ENCODE assay signal across 6 cellular contexts in genomic region chr1:153536618-153537375, GRCh38. TPM values are rescaled to one million over a fixed set of nuclear protein-coding genes. Genes with fewer than 3 reads are reported as not detected.
A peak's percentile ranks its signal among the peaks of the same experiment; 100 is the strongest.
DNase-seq lines count a peak whose midpoint lies in the region; ATAC-seq and TF ChIP-seq lines count a peak whose summit lies in the region.

No MANE protein-coding gene starts in this region.

- CTCF ChIA-PET in activated CD8-positive, alpha-beta T cell treated with anti-CD3 and anti-CD28 coated beads for 36 hours (lab: Charles Lee), result interaction anchor here (1.3 to 2.5 kb wide), 4 partner anchors 30 to 97 kb away, joined by 3 to 8 read pairs (median 4); partner anchors contain the start of gene CHTOP

- DNase-seq in CD14-positive monocyte (ENCODE audit: low spot score) (no peak), lower leg skin (ENCODE audit: low spot score in 2 of 2) (peak; percentile 62 to 90), HuH-7 (ENCODE audit: low spot score) (no peak), NCI-H82 (lab: John Stamatoyannopoulos, UW) (no peak)
- no peak for DNase-seq in activated CD8-positive, alpha-beta T cell treated with anti-CD3 and anti-CD28 coated beads for 36 hours
- no peak for DNase-seq in effector CD4-positive, alpha-beta T cell

- TF ChIP-seq POLR2A in lower leg skin (IDR thresholded peaks at IDR 0.05), result no peak

- intact Hi-C loops in CD14-positive monocyte (cut with micrococcal nuclease), result no loop called here
- intact Hi-C loops in activated CD8-positive, alpha-beta T cell treated with anti-CD3 and anti-CD28 coated beads for 36 hours (cut with micrococcal nuclease), result no loop called here
- intact Hi-C loops in lower leg skin (cut with DNase I; ENCODE audit: low total_unique reads), result loop anchor here (10.0 kb wide), 1 partner anchor 88 kb away; the partner anchor contains the start of genes S100A1 and S100A13

- peaks cover 23 to 30% of the 10 kb centered on the region in 2 donors for H3K36me3 Mint-ChIP-seq in CD14-positive monocyte
- peaks cover 17% of the 10 kb centered on the region for H3K36me3 Mint-ChIP-seq in activated CD8-positive, alpha-beta T cell treated with anti-CD3 and anti-CD28 coated beads for 36 hours (ENCODE audit: low read depth)

- peak overlapping the region; percentile 93 for H3K4me3 Mint-ChIP-seq in CD14-positive monocyte
- peak overlapping the region; percentile 95 for H3K4me3 Mint-ChIP-seq in activated CD8-positive, alpha-beta T cell treated with anti-CD3 and anti-CD28 coated beads for 36 hours

- H3K4me3 ChIP-seq in lower leg skin (ENCODE audit: low read depth, poor library complexity, severe bottlenecking), result no peak overlapping the region

- H3K4me1 Mint-ChIP-seq in CD14-positive monocyte, result peaks cover 84% of the 10 kb centered on the region
- peaks cover 74% of the 10 kb centered on the region for H3K4me1 Mint-ChIP-seq in activated CD8-positive, alpha-beta T cell treated with anti-CD3 and anti-CD28 coated beads for 36 hours (ENCODE audit: low read depth)

- POLR2A ChIA-PET in activated CD8-positive, alpha-beta T cell treated with anti-CD3 and anti-CD28 coated beads for 36 hours (lab: Charles Lee), result interaction anchor here (1.3 to 7.9 kb wide), 5 partner anchors 9 to 98 kb away, joined by 3 to 97 read pairs (median 11); partner anchors contain the start of genes CHTOP, S100A3 and S100A4

- 61 to 62% methylated on average over 10 of the region's 10 CpGs for WGBS in lower leg skin, 2 donors

- peaks cover 0 to 1% (median 0%) of the 10 kb centered on the region in 7 donors for H3K9me3 Mint-ChIP-seq in CD14-positive monocyte
- no peaks in the 10 kb centered on the region for H3K9me3 Mint-ChIP-seq in activated CD8-positive, alpha-beta T cell treated with anti-CD3 and anti-CD28 coated beads for 36 hours

- TF ChIP-seq CTCF in CD14-positive monocyte (IDR thresholded peaks at IDR 0.05), result no peak
- no peak for TF ChIP-seq CTCF in activated CD8-positive, alpha-beta T cell treated with anti-CD3 and anti-CD28 coated beads for 36 hours (IDR thresholded peaks at IDR 0.05)
- TF ChIP-seq CTCF in lower leg skin (IDR thresholded peaks at IDR 0.05), result no peak

- peak overlapping the region; percentile 95 to 99 (median 97) for H3K27ac Mint-ChIP-seq in CD14-positive monocyte
- H3K27ac Mint-ChIP-seq in activated CD8-positive, alpha-beta T cell treated with anti-CD3 and anti-CD28 coated beads for 36 hours, result peak overlapping the region; percentile 98

- peaks cover 0 to 3% (median 0%) of the 10 kb centered on the region in 3 donors for H3K27me3 Mint-ChIP-seq in CD14-positive monocyte (ENCODE audit: low read depth in 3 of 3)
- H3K27me3 Mint-ChIP-seq in activated CD8-positive, alpha-beta T cell treated with anti-CD3 and anti-CD28 coated beads for 36 hours, result no peaks in the 10 kb centered on the region

- no peak for ATAC-seq in activated CD8-positive, alpha-beta T cell treated with anti-CD3 and anti-CD28 coated beads for 36 hours

RNA-seq across cellular contexts. Expression of gene S100A6, which starts 1.0 kb away (rescaled TPM):
- polyA plus RNA-seq in CD14-positive monocyte, result 1,000 to 10,000 TPM; 4,414 to 5,004 TPM
- total RNA-seq in activated CD8-positive, alpha-beta T cell treated with anti-CD3 and anti-CD28 coated beads for 36 hours, result 100 to 1,000 TPM; 200 to 211 TPM
- total RNA-seq in lower leg skin, result 100 to 1,000 TPM; 147 to 251 (median 192) TPM

RNA-seq across cellular contexts. Expression of gene S100A5, which starts 3.9 kb away (rescaled TPM):
- 1 to 10 TPM in 1 of 2 donors, not detected in 1; 1.4 TPM for polyA plus RNA-seq in CD14-positive monocyte
- 1 to 10 TPM; 1.1 to 1.2 TPM for total RNA-seq in activated CD8-positive, alpha-beta T cell treated with anti-CD3 and anti-CD28 coated beads for 36 hours
- not detected for total RNA-seq in lower leg skin

RNA-seq across cellular contexts. Expression of gene S100A4, which starts 8.8 kb away (rescaled TPM):
- polyA plus RNA-seq in CD14-positive monocyte, result 1,000 to 10,000 TPM; 6,092 to 7,344 TPM
- 100 to 1,000 TPM; 109 to 118 TPM for total RNA-seq in activated CD8-positive, alpha-beta T cell treated with anti-CD3 and anti-CD28 coated beads for 36 hours
- total RNA-seq in lower leg skin, result 100 to 1,000 TPM in 3 of 4 donors, 10 to 100 TPM in 1; 94.4 to 215 (median 146) TPM

RNA-seq across cellular contexts. Expression of gene S100A3, which starts 12.3 kb away (rescaled TPM):
- polyA plus RNA-seq in CD14-positive monocyte, result under 1 TPM in 1 of 2 donors, not detected in 1; 0.54 TPM
- not detected for total RNA-seq in activated CD8-positive, alpha-beta T cell treated with anti-CD3 and anti-CD28 coated beads for 36 hours
- total RNA-seq in lower leg skin, result 10 to 100 TPM in 1 of 4 donors, 1 to 10 TPM in 2, not detected in 1; 1.2 to 78.2 (median 2.2) TPM

RNA-seq across cellular contexts. Expression of gene S100A2, which starts 28.8 kb away (rescaled TPM):
- not detected for polyA plus RNA-seq in CD14-positive monocyte
- total RNA-seq in activated CD8-positive, alpha-beta T cell treated with anti-CD3 and anti-CD28 coated beads for 36 hours, result under 1 TPM in 1 of 2 experiments, not detected in 1; 0.50 TPM
- total RNA-seq in lower leg skin, result 100 to 1,000 TPM in 1 of 4 donors, 10 to 100 TPM in 3; 71.5 to 143 (median 96.4) TPM

Comparison
In these comparisons a context has a peak if more than half of its experiments do, and no peak if none do; other contexts are left out.
1. DNase-seq: peak in lower leg skin (2 of 2); none in CD14-positive monocyte (single experiment), activated CD8-positive, alpha-beta T cell treated with anti-CD3 and anti-CD28 coated beads for 36 hours (single experiment), HuH-7 (single experiment), effector CD4-positive, alpha-beta T cell (single experiment) and NCI-H82 (single experiment).